Comparison of ENCODE assay signal across 14 cellular contexts in the genomic region with DNA sequence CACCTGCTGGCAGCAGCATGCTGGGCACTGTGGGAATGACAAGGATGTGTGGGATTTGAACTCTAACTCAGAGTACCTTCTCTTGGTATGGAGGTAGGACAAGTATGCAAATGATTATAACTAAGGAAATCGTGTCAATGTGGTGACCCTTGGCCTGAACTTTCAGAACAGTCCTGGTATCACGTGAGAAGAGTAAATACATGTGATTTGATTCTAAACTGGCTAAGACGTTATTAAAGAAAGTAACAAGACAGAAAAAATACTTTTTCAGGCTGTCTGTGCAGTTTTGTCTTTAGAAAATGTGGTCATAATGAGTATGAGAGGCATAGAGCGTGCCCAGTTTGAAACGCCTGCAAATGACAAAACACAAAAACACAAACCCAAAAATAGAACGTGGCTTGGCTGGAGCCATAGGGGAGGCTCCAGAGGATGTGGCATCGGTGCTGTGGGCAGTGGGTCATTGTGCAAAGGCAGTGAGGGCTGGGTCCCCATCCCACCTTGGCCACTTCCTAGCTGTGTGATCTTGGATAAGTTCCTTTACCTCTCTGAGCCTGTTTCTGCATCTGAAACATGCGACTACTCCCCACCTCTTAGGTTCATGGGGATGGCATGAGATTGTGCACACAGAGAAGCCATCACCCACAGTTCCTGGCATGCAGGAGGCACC. TPM values are rescaled to one million over a fixed set of nuclear protein-coding genes. Genes with fewer than 3 reads are reported as not detected.
DNase-seq lines count a peak whose midpoint lies in the region; ATAC-seq, FAIRE-seq and TF ChIP-seq lines count a peak whose summit lies in the region.
"Had no signal": no experiment of that assay in that cellular context is flagged by ENCODE, and none has a peak within 500 bp of the region (broad histone marks: within the 10 kb centered on the region; RNA-seq: fewer than 3 reads in every experiment).

No MANE protein-coding gene starts in this region.

- no peaks in the 10 kb centered on the region for H3K9me3 ChIP-seq in Panc1 (ENCODE audit: control insufficient read depth, insufficient read depth, low read depth, low read length)
- H3K9me3 ChIP-seq: adrenal gland, thoracic aorta had no signal

- no TSS peak for BruUV-seq in Panc1 (replicated peaks; lab: Mats Ljungman, UMichigan)

- in situ Hi-C loops in Panc1 (cut with HindIII; ENCODE audit: low pct_unique_long_range_greater_than_20kb, low sequenced_read_pairs): no loop called here

- FAIRE-seq in GM12892 (lab: Jason Lieb, UNC): peak; percentile 68

- H3K36me3 ChIP-seq in Panc1 (ENCODE audit: control insufficient read depth, insufficient read depth, low read length) (no peaks in the 10 kb centered on the region), rectal smooth muscle tissue (ENCODE audit: control insufficient read depth, insufficient read depth, low read length) (no peaks in the 10 kb centered on the region)
- H3K36me3 ChIP-seq: adrenal gland, thoracic aorta had no signal

- peaks cover 16% of the 10 kb centered on the region for H3K4me1 ChIP-seq in Panc1 (ENCODE audit: control insufficient read depth, insufficient read depth, low read length)
- H3K4me1 ChIP-seq in rectal smooth muscle tissue (ENCODE audit: control insufficient read depth, insufficient read depth, low read length): peaks cover 3% of the 10 kb centered on the region

- H3K4me3 ChIP-seq in Panc1 (ENCODE audit: low read depth in 2 of 2, low read length in 2 of 2) (no peak overlapping the region), rectal smooth muscle tissue (ENCODE audit: low read length) (peak overlapping the region; percentile 14)
- H3K4me3 ChIP-seq: adrenal gland, coronary artery, thoracic aorta had no signal

- peak overlapping the region; percentile 81 to 82 for H3K4me3 Mint-ChIP-seq in effector memory CD8-positive, alpha-beta T cell
- H3K4me3 Mint-ChIP-seq: activated B cell treated with CpG ODN at 0.5 μM for 24 hours had no signal

- H3K36me3 Mint-ChIP-seq in effector memory CD8-positive, alpha-beta T cell (ENCODE audit: insufficient read depth): peaks cover 19% of the 10 kb centered on the region

- H3K27me3 ChIP-seq in Panc1 (ENCODE audit: control insufficient read depth, insufficient read depth, low read length) (no peaks in the 10 kb centered on the region), rectal smooth muscle tissue (ENCODE audit: control insufficient read depth, insufficient read depth, low read length) (no peaks in the 10 kb centered on the region)
- H3K27me3 ChIP-seq: adrenal gland had no signal

- CTCF ChIA-PET in Panc1 (lab: Charles Lee): interaction anchor here (0.6 kb wide), 1 partner anchor 31 kb away, joined by 3 read pairs; no protein-coding TSS in a partner anchor

- H3K27me3 Mint-ChIP-seq in effector memory CD8-positive, alpha-beta T cell: no peaks in the 10 kb centered on the region
- H3K27me3 Mint-ChIP-seq: activated B cell treated with CpG ODN at 0.5 μM for 24 hours had no signal

- H3K4me1 Mint-ChIP-seq in effector memory CD8-positive, alpha-beta T cell (ENCODE audit: low read depth in 2 of 2): peaks cover 68 to 70% of the 10 kb centered on the region in 2 donors

- peak overlapping the region; percentile 81 to 92 for H3K27ac Mint-ChIP-seq in effector memory CD8-positive, alpha-beta T cell
- H3K27ac Mint-ChIP-seq: activated B cell treated with CpG ODN at 0.5 μM for 24 hours had no signal

- no peak for DNase-seq in GM12892 (ENCODE audit: insufficient read length)
- DNase-seq in Panc1 (ENCODE audit: low read depth, low spot score): no peak
- no peak for DNase-seq in effector memory CD8-positive, alpha-beta T cell
- DNase-seq in inferior parietal cortex (ENCODE audit: extremely low spot score): no peak
- DNase-seq: activated B cell treated with CpG ODN at 0.5 μM for 24 hours, NCI-H524 treated with DMSO at 0.1 percent for 48 hours had no signal

- TF ChIP-seq CTCF in Panc1 (IDR thresholded peaks at IDR 0.05): no peak

- POLR2A ChIA-PET in Panc1 (lab: Charles Lee): no interaction called here

- intact Hi-C loops in Panc1 (cut with micrococcal nuclease; ENCODE audit: unreplicated experiment): loop anchor here (2.0 kb wide), 1 partner anchor 29 kb away; no protein-coding TSS in a partner anchor

- TF ChIP-seq POLR2A in GM12892 (IDR thresholded peaks at IDR 0.05; ENCODE audit: low read depth, low read length): no peak

- no peak overlapping the region for H3K9ac ChIP-seq in rectal smooth muscle tissue (ENCODE audit: low read length)

- no peak for ATAC-seq in Panc1
- ATAC-seq in effector memory CD8-positive, alpha-beta T cell (replicated peaks): no peak
- no peak for ATAC-seq in GM21717 (IDR thresholded peaks at IDR 0.05; ENCODE audit: unreplicated experiment)
- no peak for ATAC-seq in GM21447 (IDR thresholded peaks at IDR 0.05; ENCODE audit: unreplicated experiment)

- H3K9me3 Mint-ChIP-seq in effector memory CD8-positive, alpha-beta T cell: no peaks in the 10 kb centered on the region
- H3K9me3 Mint-ChIP-seq: activated B cell treated with CpG ODN at 0.5 μM for 24 hours had no signal

- H3K27ac ChIP-seq in Panc1 (ENCODE audit: low read length) (peak overlapping the region; percentile 39; the same call in 1 of the 2 replicates), rectal smooth muscle tissue (ENCODE audit: low read depth, low read length) (no peak overlapping the region)
- H3K27ac ChIP-seq: coronary artery, thoracic aorta had no signal

RNA-seq across cellular contexts. Expression of gene IL2RB, which starts 18.4 kb away (rescaled TPM):
- polyA plus RNA-seq in GM12892 (2012; ENCODE audit: missing spikeins): 40.0 TPM
- 1.0 TPM for total RNA-seq in Panc1 (2021; ENCODE audit: unreplicated experiment)
- polyA plus RNA-seq in Panc1 (2012; ENCODE audit: insufficient read length): 0.59 TPM
- total RNA-seq: SK-MEL-5 had no signal

RNA-seq across cellular contexts. Expression of gene C1QTNF6, which starts 19.9 kb away (rescaled TPM):
- polyA plus RNA-seq in GM12892 (2012; ENCODE audit: missing spikeins): 4.9 TPM
- 25.0 TPM for total RNA-seq in Panc1 (2021; ENCODE audit: unreplicated experiment)
- polyA plus RNA-seq in Panc1 (2012; ENCODE audit: insufficient read length): 24.0 TPM

RNA-seq across cellular contexts. Expression of gene SSTR3, which starts 44.2 kb away (rescaled TPM):
- polyA plus RNA-seq in GM12892 (2012; ENCODE audit: missing spikeins): 2.8 TPM
- 0.08 TPM for total RNA-seq in Panc1 (2021; ENCODE audit: unreplicated experiment)
- polyA plus RNA-seq in Panc1 (2012; ENCODE audit: insufficient read length): not detected
- total RNA-seq: right cardiac atrium, SK-MEL-5, thoracic aorta had no signal
- polyA plus RNA-seq: right cardiac atrium had no signal

RNA-seq across cellular contexts. Expression of gene TMPRSS6, which starts 58.6 kb away (rescaled TPM):
- polyA plus RNA-seq in GM12892 (2012; ENCODE audit: missing spikeins): 2.0 TPM
- not detected for total RNA-seq in Panc1 (2021; ENCODE audit: unreplicated experiment)
- polyA plus RNA-seq in Panc1 (2012; ENCODE audit: insufficient read length): 0.07 TPM
- total RNA-seq: right cardiac atrium, SK-MEL-5, thoracic aorta had no signal
- polyA plus RNA-seq: right cardiac atrium had no signal
